ENCODE assay signal across 12 cellular contexts in genomic region chr10:101047961-101048892, GRCh38. TPM values are rescaled to one million over a fixed set of nuclear protein-coding genes. Genes with fewer than 3 reads are reported as not detected.
A peak's percentile ranks its signal among the peaks of the same experiment; 100 is the strongest.
DNase-seq lines count a peak whose midpoint lies in the region; TF ChIP-seq lines count a peak whose summit lies in the region.
"Had no signal": no experiment of that assay in that cellular context is flagged by ENCODE, and none has a peak within 500 bp of the region (broad histone marks: within the 10 kb centered on the region; RNA-seq: fewer than 3 reads in every experiment).

No MANE protein-coding gene starts in this region.

- H3K9me3 ChIP-seq in mammary epithelial cell (replicated peaks; ENCODE audit: insufficient read depth, low read length) = no peaks in the 10 kb centered on the region
- H3K9me3 ChIP-seq: BLaER1 had no signal

- no peak overlapping the region for H3K4me3 ChIP-seq in mammary epithelial cell (replicated peaks in 1 of 3; ENCODE audit: insufficient read depth in 1 of 3, low read depth in 2 of 3, low read length in 3 of 3)
- H3K4me3 ChIP-seq: BLaER1 had no signal

- H3K9me3 Mint-ChIP-seq in mesothelial cell of epicardium = no peaks in the 10 kb centered on the region

- dilution Hi-C loops in mammary epithelial cell (cut with HindIII; ENCODE audit: low sequenced_read_pairs) = no loop called here

- peaks cover 23% of the 10 kb centered on the region for H3K4me1 ChIP-seq in mammary epithelial cell (ENCODE audit: insufficient read depth, low read length)

- no peak overlapping the region for H3K27ac Mint-ChIP-seq in mesothelial cell of epicardium

- peaks cover 5% of the 10 kb centered on the region for H3K27me3 ChIP-seq in mammary epithelial cell (ENCODE audit: insufficient read depth, low read length)

- WGBS in mammary epithelial cell (ENCODE audit: low coverage, missing lambda C conversion rate) = 19% methylated on average over 52 of the region's 62 CpGs

- no peak overlapping the region for H3K27ac ChIP-seq in mammary epithelial cell (ENCODE audit: insufficient read depth, low read depth, low read length)
- H3K27ac ChIP-seq: BLaER1 had no signal

- BruUV-seq in mammary epithelial cell (replicated peaks; lab: Mats Ljungman, UMichigan) = no TSS peak

- H3K36me3 Mint-ChIP-seq in mesothelial cell of epicardium = no peaks in the 10 kb centered on the region

- in situ Hi-C loops in mammary epithelial cell (cut with MboI; ENCODE audit: low sequenced_read_pairs in 2 of 2) = no loop called here

- H4K20me1 ChIP-seq in mammary epithelial cell (ENCODE audit: insufficient read depth, low read length) = no peaks in the 10 kb centered on the region

- H3K79me2 ChIP-seq in mammary epithelial cell (ENCODE audit: insufficient read depth, low read length) = peaks cover 2% of the 10 kb centered on the region

- peaks cover 39% of the 10 kb centered on the region for H3K4me1 Mint-ChIP-seq in mesothelial cell of epicardium

- TF ChIP-seq CTCF in mammary epithelial cell (conservative IDR thresholded peaks at IDR 0.05 in 1 of 2, IDR thresholded peaks at IDR 0.05 in 1 of 2; ENCODE audit: extremely low read depth in 1 of 2, insufficient read depth in 1 of 2, low read depth in 1 of 2, low read length in 2 of 2) (no peak), mesothelial cell of epicardium (IDR thresholded peaks at IDR 0.05; ENCODE audit: unreplicated experiment) (no peak)

- H3K4me2 ChIP-seq in mammary epithelial cell (ENCODE audit: insufficient read depth, low read depth, low read length) = peak overlapping the region; percentile 53

- peak overlapping the region; percentile 51 for H2AFZ ChIP-seq in mammary epithelial cell (ENCODE audit: low read depth, low read length)

- H3K36me3 ChIP-seq in mammary epithelial cell (ENCODE audit: insufficient read depth, low read length) = no peaks in the 10 kb centered on the region

- peaks cover 65% of the 10 kb centered on the region for H3K27me3 Mint-ChIP-seq in mesothelial cell of epicardium (ENCODE audit: low read depth)

- CTCF ChIA-PET in mammary epithelial cell (lab: Charles Lee; ENCODE audit: low non-redundant PET) = no interaction called here

- H3K9ac ChIP-seq in mammary epithelial cell (ENCODE audit: insufficient read depth, low read length) = no peak overlapping the region
- H3K9ac ChIP-seq: BLaER1 had no signal

- H3K4me3 Mint-ChIP-seq in mesothelial cell of epicardium = peak overlapping the region; percentile 61

- DNase-seq in DMS153 treated with DMSO at 0.1 percent for 48 hours (lab: John Stamatoyannopoulos, UW; ENCODE audit: unreplicated experiment) = peak; percentile 74
- peak; percentile 48 to 64 for DNase-seq in NCI-H1930 (lab: John Stamatoyannopoulos, UW)
- no peak for DNase-seq in mammary epithelial cell
- no peak for DNase-seq in mesothelial cell of epicardium (ENCODE audit: low spot score in 2 of 2, unreplicated experiment in 2 of 2)
- DNase-seq in AG08395 (ENCODE audit: low spot score) = no peak
- DNase-seq in stimulated activated naive CD4-positive, alpha-beta T cell (lab: John Stamatoyannopoulos, UW) = no peak
- no peak for DNase-seq in EL
- no peak for DNase-seq in NCI-H1092 treated with DMSO at 0.1 percent for 48 hours (lab: John Stamatoyannopoulos, UW)
- DNase-seq: activated CD8-positive, alpha-beta memory T cell treated with anti-CD3 and anti-CD28 coated beads, Interleukin-2, amount 50 U/mL, for 4 hours; amniotic stem cell; RPMI8226 had no signal

- intact Hi-C loops in mammary epithelial cell (cut with micrococcal nuclease) = no loop called here

RNA-seq across cellular contexts. Expression of gene KAZALD1, which starts 13.6 kb away (rescaled TPM):
- total RNA-seq in mammary epithelial cell = 1 to 10 TPM; 1.5 to 2.3 TPM
- 0.92 TPM for polyA plus RNA-seq in mammary epithelial cell
- polyA minus RNA-seq in mammary epithelial cell = not detected
- 15.9 to 17.5 TPM (median 16.8 TPM) in 3 replicates for total RNA-seq in mesothelial cell of epicardium

RNA-seq across cellular contexts. Expression of gene SFXN3, which starts 17.2 kb away (rescaled TPM):
- 100 to 1,000 TPM in 1 of 2 donors, 10 to 100 TPM in 1; 79.4 to 102 TPM for total RNA-seq in mammary epithelial cell
- 104 TPM for polyA plus RNA-seq in mammary epithelial cell
- 101 TPM for polyA minus RNA-seq in mammary epithelial cell
- 14.8 to 17.4 TPM (median 17.1 TPM) in 3 replicates for total RNA-seq in mesothelial cell of epicardium

RNA-seq across cellular contexts. Expression of gene PDZD7, which starts 17.3 kb away (rescaled TPM):
- total RNA-seq in mammary epithelial cell (1 to 10 TPM in 1 of 2 donors, under 1 TPM in 1; 0.59 to 2.7 TPM), mesothelial cell of epicardium (1.2 to 1.8 TPM (median 1.8 TPM) in 3 replicates)
- 0.95 TPM for polyA plus RNA-seq in mammary epithelial cell
- polyA minus RNA-seq in mammary epithelial cell = 0.47 TPM

RNA-seq across cellular contexts. Expression of gene LZTS2, which starts 48.6 kb away (rescaled TPM):
- total RNA-seq in mammary epithelial cell (100 to 1,000 TPM in 1 of 2 donors, 10 to 100 TPM in 1; 44.3 to 159 TPM), mesothelial cell of epicardium (107 to 111 TPM (median 110 TPM) in 3 replicates)
- polyA plus RNA-seq in mammary epithelial cell = 30.4 TPM
- polyA minus RNA-seq in mammary epithelial cell = 18.3 TPM

Comparison
In these comparisons a context has a peak if more than half of its experiments do, and no peak if none do; other contexts are left out.
1. DNase-seq: peak in DMS153 treated with DMSO at 0.1 percent for 48 hours (single experiment) and NCI-H1930 (2 of 2); none in mammary epithelial cell (single experiment), mesothelial cell of epicardium (0 of 2), AG08395 (single experiment), stimulated activated naive CD4-positive, alpha-beta T cell (0 of 6), EL (single experiment) and NCI-H1092 treated with DMSO at 0.1 percent for 48 hours (single experiment).